8 cellular contexts compared by ENCODE assay signal in genomic region chrX:76428243-76429130, GRCh38. TPM values are rescaled to one million over a fixed set of nuclear protein-coding genes. Genes with fewer than 3 reads are reported as not detected.
DNase-seq lines count a peak whose midpoint lies in the region; ATAC-seq and TF ChIP-seq lines count a peak whose summit lies in the region.

No MANE protein-coding gene starts in this region.

- DNase-seq in T-helper 1 cell (peak; percentile 12 to 42 (median 33)), breast epithelium (ENCODE audit: low spot score in 2 of 2) (peak in 1 of 2 donors; percentile 40), left lung (peak; percentile 33 to 47), glomerular visceral epithelial cell (ENCODE audit: extremely low spot score) (no peak), SIG-M5 (lab: John Stamatoyannopoulos, UW) (no peak)
- DNase-seq in stimulated activated CD8-positive, alpha-beta memory T cell treated with anti-CD3 and anti-CD28 coated beads, Interleukin-15, amount 100 ng/mL, for 4 hours (ENCODE audit: low read depth in 2 of 2) = peak; percentile 23 to 41

- H3K4me1 ChIP-seq in breast epithelium (no peaks in the 10 kb centered on the region), left lung (no peaks in the 10 kb centered on the region)

- H3K27me3 ChIP-seq in breast epithelium (peaks cover 0 to 33% of the 10 kb centered on the region in 2 donors), left lung (peaks cover 0 to 11% of the 10 kb centered on the region in 2 donors)

- intact Hi-C loops in breast epithelium (cut with DNase I; ENCODE audit: low total_unique reads) (no loop called here), left lung (cut with DNase I) (no loop called here)

- TF ChIP-seq CTCF in breast epithelium (IDR thresholded peaks at IDR 0.05) (no peak), left lung (IDR thresholded peaks at IDR 0.05) (no peak)

- no peak for TF ChIP-seq POLR2A in breast epithelium (IDR thresholded peaks at IDR 0.05)

- peak; percentile 55 for ATAC-seq in GM18502 (IDR thresholded peaks at IDR 0.05; ENCODE audit: poor library complexity, unreplicated experiment)
- peak; percentile 29 for ATAC-seq in HG02840 (IDR thresholded peaks at IDR 0.05; ENCODE audit: low FRiP score, unreplicated experiment)
- peak; percentile 62 for ATAC-seq in left lung

- peak overlapping the region; percentile 35 to 57 for H3K27ac ChIP-seq in breast epithelium
- no peak overlapping the region for H3K27ac ChIP-seq in left lung

- peak overlapping the region; percentile 57 to 70 (median 68) for H3K4me3 ChIP-seq in breast epithelium
- peak overlapping the region; percentile 42 to 47 for H3K4me3 ChIP-seq in left lung

- H3K9me3 ChIP-seq in breast epithelium = no peaks in the 10 kb centered on the region
- H3K9me3 ChIP-seq in left lung = no peaks in the 10 kb centered on the region

- H3K36me3 ChIP-seq in breast epithelium (no peaks in the 10 kb centered on the region), left lung (no peaks in the 10 kb centered on the region)

RNA-seq across cellular contexts. Expression of gene MAGEE1, which starts 1.0 kb away (rescaled TPM):
- total RNA-seq in breast epithelium (1 to 10 TPM in 2 of 3 donors, under 1 TPM in 1; 0.80 to 2.8 (median 2.6) TPM), left lung (1 to 10 TPM; 2.0 to 3.8 TPM)

Comparison
In these comparisons a context has a peak if more than half of its experiments do, and no peak if none do; other contexts are left out.
1. DNase-seq: peak in T-helper 1 cell (5 of 5), left lung (2 of 2) and stimulated activated CD8-positive, alpha-beta memory T cell treated with anti-CD3 and anti-CD28 coated beads, Interleukin-15, amount 100 ng/mL, for 4 hours (2 of 2); none in glomerular visceral epithelial cell (single experiment) and SIG-M5 (single experiment).
2. H3K27ac ChIP-seq: peak in breast epithelium (2 of 2); none in left lung (0 of 2).
3. Peak in every context shown above with its lines, with median percentiles within 50 percentile points of each other: ATAC-seq.